ENCODE assay signal across 1 cellular context in genomic region chr5:174793076-174793475, GRCh38.
TF ChIP-seq lines count a peak whose summit lies in the region.

No MANE protein-coding gene starts in this region.

TF ChIP-seq in HCT116, 20 proteins besides CTCF, POLR2A, EP300 and RAD21 (continued from another document):
- no peak for TF ChIP-seq SIN3A (IDR thresholded peaks at IDR 0.05; ENCODE audit: low read depth)
- TF ChIP-seq SRF (IDR thresholded peaks at IDR 0.05; ENCODE audit: low read depth): no peak
- no peak for TF ChIP-seq ZFX (IDR thresholded peaks at IDR 0.05)
- TF ChIP-seq ATF3 (IDR thresholded peaks at IDR 0.05): no peak
- TF ChIP-seq REST (IDR thresholded peaks at IDR 0.05; ENCODE audit: low read depth): no peak
- TF ChIP-seq CBX3 (IDR thresholded peaks at IDR 0.05; ENCODE audit: low read depth): no peak
- TF ChIP-seq EGR1 (IDR thresholded peaks at IDR 0.05; ENCODE audit: low read depth): no peak
- TF ChIP-seq ELF1 (IDR thresholded peaks at IDR 0.05; ENCODE audit: borderline replicate concordance, low read depth): no peak
- no peak for TF ChIP-seq MAX (IDR thresholded peaks at IDR 0.05)
- TF ChIP-seq JUND (IDR thresholded peaks at IDR 0.05): no peak
- TF ChIP-seq EZH2 (IDR thresholded peaks at IDR 0.05): no peak
- no peak for TF ChIP-seq EZH2phosphoT487 (IDR thresholded peaks at IDR 0.05; ENCODE audit: borderline replicate concordance)
